In genomic region chr7:112157072-112157471, GRCh38 we compare ENCODE assay signal across 12 cellular contexts. TPM values are rescaled to one million over a fixed set of nuclear protein-coding genes. Genes with fewer than 3 reads are reported as not detected.
DNase-seq lines count a peak whose midpoint lies in the region; ATAC-seq, FAIRE-seq and TF ChIP-seq lines count a peak whose summit lies in the region.
"Had no signal": no experiment of that assay in that cellular context is flagged by ENCODE, and none has a peak within 500 bp of the region (broad histone marks: within the 10 kb centered on the region; RNA-seq: fewer than 3 reads in every experiment).

No MANE protein-coding gene starts in this region.

- ATAC-seq in activated CD4-positive, alpha-beta T cell treated with anti-CD3 and anti-CD28 coated beads for 36 hours, result peak; percentile 30
- ATAC-seq in PC-3 (no peak), HG03280 (IDR thresholded peaks at IDR 0.05; ENCODE audit: unreplicated experiment) (no peak)
- ATAC-seq: pancreas, T-cell had no signal

- H3K4me1 ChIP-seq in PC-3 (ENCODE audit: insufficient read depth, low read length), result peaks cover 26% of the 10 kb centered on the region

- no peaks in the 10 kb centered on the region for H3F3A ChIP-seq in PC-3 (ENCODE audit: low read length, unreplicated experiment)

- H3K4me3 ChIP-seq in PC-3 (ENCODE audit: low read length) (no peak overlapping the region), fibroblast of mammary gland (ENCODE audit: control insufficient read depth, low read depth, low read length) (no peak overlapping the region)
- H3K4me3 ChIP-seq: pancreas had no signal

- H3K4me1 Mint-ChIP-seq in activated CD4-positive, alpha-beta T cell treated with anti-CD3 and anti-CD28 coated beads for 36 hours, result no peaks in the 10 kb centered on the region
- no peaks in the 10 kb centered on the region for H3K4me1 Mint-ChIP-seq in activated CD4-positive, alpha-beta T cell treated with anti-CD3 and anti-CD28 coated beads, Interleukin-2, amount 10 ng/mL, durations not matched to agents 7 days and 5 days
- H3K4me1 Mint-ChIP-seq: T-cell had no signal

- no peaks in the 10 kb centered on the region for H3K36me3 ChIP-seq in PC-3 (ENCODE audit: low read depth, low read length)
- H3K36me3 ChIP-seq: pancreas had no signal

- H3K36me3 Mint-ChIP-seq in activated CD4-positive, alpha-beta T cell treated with anti-CD3 and anti-CD28 coated beads for 36 hours (ENCODE audit: low read depth), result no peaks in the 10 kb centered on the region
- H3K36me3 Mint-ChIP-seq in activated CD4-positive, alpha-beta T cell treated with anti-CD3 and anti-CD28 coated beads, Interleukin-2, amount 10 ng/mL, durations not matched to agents 7 days and 5 days (ENCODE audit: low read depth), result no peaks in the 10 kb centered on the region
- H3K36me3 Mint-ChIP-seq: T-cell had no signal

- intact Hi-C loops in activated CD4-positive, alpha-beta T cell treated with anti-CD3 and anti-CD28 coated beads for 36 hours (cut with DNase I, micrococcal nuclease), result no loop called here
- intact Hi-C loops in PC-3 (cut with micrococcal nuclease), result no loop called here

- no peaks in the 10 kb centered on the region for H3K9me3 ChIP-seq in PC-3 (ENCODE audit: low read length)
- H3K9me3 ChIP-seq: pancreas had no signal

- H3K9me3 Mint-ChIP-seq in activated CD4-positive, alpha-beta T cell treated with anti-CD3 and anti-CD28 coated beads for 36 hours (ENCODE audit: low read depth), result no peaks in the 10 kb centered on the region
- H3K9me3 Mint-ChIP-seq in activated CD4-positive, alpha-beta T cell treated with anti-CD3 and anti-CD28 coated beads, Interleukin-2, amount 10 ng/mL, durations not matched to agents 7 days and 5 days, result no peaks in the 10 kb centered on the region
- H3K9me3 Mint-ChIP-seq: T-cell had no signal

- H3K4me2 ChIP-seq in PC-3 (ENCODE audit: low read length), result no peak overlapping the region

- no peak for FAIRE-seq in urothelium cell line (lab: Jason Lieb, UNC)

- BruUV-seq in PC-3 (replicated peaks; lab: Mats Ljungman, UMichigan), result no TSS peak

- no peak overlapping the region for H3K4me3 Mint-ChIP-seq in activated CD4-positive, alpha-beta T cell treated with anti-CD3 and anti-CD28 coated beads for 36 hours
- H3K4me3 Mint-ChIP-seq in activated CD4-positive, alpha-beta T cell treated with anti-CD3 and anti-CD28 coated beads, Interleukin-2, amount 10 ng/mL, durations not matched to agents 7 days and 5 days, result no peak overlapping the region
- H3K4me3 Mint-ChIP-seq: T-cell had no signal

- no peak for TF ChIP-seq CTCF in PC-3 (conservative IDR thresholded peaks at IDR 0.05; ENCODE audit: low read depth, low read length)
- no peak for TF ChIP-seq CTCF in fibroblast of mammary gland (conservative IDR thresholded peaks at IDR 0.05; ENCODE audit: control insufficient read depth, insufficient read depth, low read depth, low read length)

- H3K27me3 ChIP-seq in PC-3 (ENCODE audit: low read length), result no peaks in the 10 kb centered on the region
- H3K27me3 ChIP-seq: pancreas had no signal

- peak; percentile 11 for DNase-seq in activated CD4-positive, alpha-beta T cell treated with anti-CD3 and anti-CD28 coated beads for 36 hours
- no peak for DNase-seq in activated CD4-positive, alpha-beta T cell treated with anti-CD3 and anti-CD28 coated beads, Interleukin-2, amount 10 ng/mL, durations not matched to agents 7 days and 5 days
- peak; percentile 48 for DNase-seq in PC-3
- DNase-seq in fibroblast of mammary gland (ENCODE audit: low read depth), result peak; percentile 89
- DNase-seq in urothelium cell line (ENCODE audit: low spot score), result peak; percentile 42
- DNase-seq in NCI-H524 (lab: John Stamatoyannopoulos, UW), result no peak
- DNase-seq in epidermal melanocyte (ENCODE audit: insufficient read length, low spot score), result no peak
- DNase-seq: activated CD8-positive, alpha-beta memory T cell treated with anti-CD3 and anti-CD28 coated beads, Interleukin-2, amount 50 U/mL, for 4 hours; NCI-H1930; pancreas had no signal

- 0 out of 2 replicates have a peak, but pooled peaks cover 8% of the 10 kb centered on the region for H4K20me1 ChIP-seq in PC-3 (ENCODE audit: low read length)

- peaks cover 9% of the 10 kb centered on the region for H3K27me3 Mint-ChIP-seq in activated CD4-positive, alpha-beta T cell treated with anti-CD3 and anti-CD28 coated beads for 36 hours
- H3K27me3 Mint-ChIP-seq in activated CD4-positive, alpha-beta T cell treated with anti-CD3 and anti-CD28 coated beads, Interleukin-2, amount 10 ng/mL, durations not matched to agents 7 days and 5 days, result peaks cover 11% of the 10 kb centered on the region

- POLR2A ChIA-PET in activated CD4-positive, alpha-beta T cell treated with anti-CD3 and anti-CD28 coated beads for 36 hours (lab: Charles Lee), result interaction anchor here (0.7 kb wide), 1 partner anchor 289 kb away, joined by 6 read pairs; no protein-coding TSS in a partner anchor
- POLR2A ChIA-PET in activated CD4-positive, alpha-beta T cell treated with anti-CD3 and anti-CD28 coated beads, Interleukin-2, amount 10 ng/mL, durations not matched to agents 7 days and 5 days (lab: Charles Lee), result no interaction called here
- POLR2A ChIA-PET in PC-3 (lab: Charles Lee; ENCODE audit: unreplicated experiment), result interaction anchor here (0.6 kb wide), 1 partner anchor 215 kb away, joined by 5 read pairs; no protein-coding TSS in a partner anchor

- peaks cover 34% of the 10 kb centered on the region for H3K79me2 ChIP-seq in PC-3 (ENCODE audit: low read length)

- H2AFZ ChIP-seq in PC-3 (ENCODE audit: low read length), result no peak overlapping the region

- H3K27ac Mint-ChIP-seq in activated CD4-positive, alpha-beta T cell treated with anti-CD3 and anti-CD28 coated beads for 36 hours, result no peak overlapping the region
- H3K27ac Mint-ChIP-seq in activated CD4-positive, alpha-beta T cell treated with anti-CD3 and anti-CD28 coated beads, Interleukin-2, amount 10 ng/mL, durations not matched to agents 7 days and 5 days, result no peak overlapping the region
- H3K27ac Mint-ChIP-seq: T-cell had no signal

- CTCF ChIA-PET in activated CD4-positive, alpha-beta T cell treated with anti-CD3 and anti-CD28 coated beads for 36 hours (lab: Charles Lee), result interaction anchor here (0.9 kb wide), 1 partner anchor 18 kb away, joined by 3 read pairs; no protein-coding TSS in a partner anchor
- CTCF ChIA-PET in activated CD4-positive, alpha-beta T cell treated with anti-CD3 and anti-CD28 coated beads, Interleukin-2, amount 10 ng/mL, durations not matched to agents 7 days and 5 days (lab: Charles Lee), result interaction anchor here (0.6 kb wide), 1 partner anchor 21 kb away, joined by 3 read pairs; no protein-coding TSS in a partner anchor
- CTCF ChIA-PET in PC-3 (lab: Charles Lee), result no interaction called here

- no peaks in the 10 kb centered on the region for H3K9me2 ChIP-seq in PC-3 (replicated peaks; ENCODE audit: low read length)

- no peak overlapping the region for H3K9ac ChIP-seq in PC-3 (ENCODE audit: low read length)

- H3K27ac ChIP-seq in PC-3 (ENCODE audit: low read length), result no peak overlapping the region
- H3K27ac ChIP-seq: pancreas had no signal

RNA-seq across cellular contexts. Expression of gene DOCK4, which starts 49.1 kb away (rescaled TPM):
- under 1 TPM; 0.32 TPM for total RNA-seq in activated CD4-positive, alpha-beta T cell treated with anti-CD3 and anti-CD28 coated beads for 36 hours
- under 1 TPM; 0.12 to 0.25 TPM for total RNA-seq in activated CD4-positive, alpha-beta T cell treated with anti-CD3 and anti-CD28 coated beads, Interleukin-2, amount 10 ng/mL, durations not matched to agents 7 days and 5 days
- 21.8 and 25.4 TPM in 2 replicates for total RNA-seq in PC-3 (2014; rRNA removed)

RNA-seq across cellular contexts. Expression of gene ZNF277, which starts 49.4 kb away (rescaled TPM):
- total RNA-seq in activated CD4-positive, alpha-beta T cell treated with anti-CD3 and anti-CD28 coated beads for 36 hours, result 10 to 100 TPM; 17.6 to 21.4 TPM
- total RNA-seq in activated CD4-positive, alpha-beta T cell treated with anti-CD3 and anti-CD28 coated beads, Interleukin-2, amount 10 ng/mL, durations not matched to agents 7 days and 5 days, result 10 to 100 TPM; 21.2 to 21.5 TPM
- total RNA-seq in PC-3 (2014; rRNA removed), result 8.7 and 14.0 TPM in 2 replicates

Comparison
In these comparisons a context has a peak if more than half of its experiments do, and no peak if none do; other contexts are left out.
1. DNase-seq: peak in activated CD4-positive, alpha-beta T cell treated with anti-CD3 and anti-CD28 coated beads for 36 hours (single experiment), PC-3 (single experiment), fibroblast of mammary gland (single experiment) and urothelium cell line (single experiment); none in activated CD4-positive, alpha-beta T cell treated with anti-CD3 and anti-CD28 coated beads, Interleukin-2, amount 10 ng/mL, durations not matched to agents 7 days and 5 days (single experiment), NCI-H524 (0 of 2) and epidermal melanocyte (single experiment).
2. RNA of gene DOCK4, which starts 49.1 kb away (total RNA-seq): 21.8 to 25.4 TPM in PC-3; 0.32 TPM in activated CD4-positive, alpha-beta T cell treated with anti-CD3 and anti-CD28 coated beads for 36 hours and 0.12 to 0.25 TPM in activated CD4-positive, alpha-beta T cell treated with anti-CD3 and anti-CD28 coated beads, Interleukin-2, amount 10 ng/mL, durations not matched to agents 7 days and 5 days; every median in the first group is over 10 times any median in the second.